15 cellular contexts compared by ENCODE assay signal in the genomic region with DNA sequence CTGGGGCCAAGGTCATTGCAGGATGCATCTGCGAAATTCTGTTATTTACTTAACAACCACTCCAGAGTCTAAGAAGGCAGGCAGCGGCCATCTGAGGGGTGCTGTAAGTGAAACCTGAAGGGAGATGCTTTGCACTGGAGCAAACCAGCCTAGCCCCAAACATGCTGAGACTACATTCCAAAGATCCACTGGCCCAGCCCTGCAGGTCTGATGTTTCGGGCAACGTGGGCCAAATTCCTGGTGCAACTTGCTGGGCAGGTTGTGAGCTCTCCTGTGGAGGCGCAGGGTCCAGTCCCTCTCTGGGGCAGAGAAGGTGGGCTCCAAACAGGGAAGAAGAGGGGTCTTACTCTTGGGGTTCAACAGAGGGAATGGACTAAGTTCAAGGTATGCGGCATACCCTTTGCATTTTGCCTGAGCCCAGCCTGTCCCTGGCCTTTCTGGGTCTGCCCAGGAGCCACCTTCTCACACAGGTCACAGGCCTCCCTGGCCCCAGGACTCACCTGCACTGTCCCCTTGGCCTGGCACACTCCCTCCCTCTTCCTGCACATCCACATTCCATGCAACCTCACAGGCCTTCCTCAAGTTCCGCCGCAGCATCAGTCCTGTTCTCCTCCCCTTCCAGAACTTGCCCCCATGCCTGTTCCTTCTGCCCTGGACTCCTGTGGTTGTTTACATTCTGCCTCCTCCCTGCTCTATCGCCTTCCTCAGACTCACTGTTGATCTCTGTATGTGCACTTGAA. TPM values are rescaled to one million over a fixed set of nuclear protein-coding genes. Genes with fewer than 3 reads are reported as not detected.
"Had no signal": no experiment of that assay in that cellular context is flagged by ENCODE, and none has a peak within 500 bp of the region (broad histone marks: within the 10 kb centered on the region; RNA-seq: fewer than 3 reads in every experiment).

No MANE protein-coding gene starts in this region.

- H3K9me3 ChIP-seq: lower lobe of right lung, mucosa of descending colon, ovary, testis had no signal

- H3K4me3 ChIP-seq: cardiac muscle cell, lower lobe of right lung, mucosa of descending colon, ovary, testis had no signal

- H3K9me3 Mint-ChIP-seq: activated T-cell treated with anti-CD3 and anti-CD28 coated beads, Interleukin-2, amount 50 U/mL, for 72 hours had no signal

- H3K36me3 ChIP-seq: cardiac muscle cell, lower lobe of right lung, ovary had no signal

- DNase-seq: activated CD4-positive, alpha-beta T cell treated with anti-CD3 and anti-CD28 coated beads, Interleukin-2, amount 50 U/mL, for 48 hours; activated gamma-delta T cell treated with Interleukin-2 at 50 U/mL for 16 hours; activated T-cell treated with anti-CD3 and anti-CD28 coated beads, Interleukin-2, amount 50 U/mL, for 72 hours; effector CD4-positive, alpha-beta T cell; kidney glomerular epithelial cell; lower lobe of right lung; nephron progenitor cell; ovary; stimulated activated CD4-positive, alpha-beta T cell treated with anti-CD3 and anti-CD28 coated beads, Interleukin-4, amount 100 ng/mL, for 1 hour; stimulated activated CD8-positive, alpha-beta memory T cell treated with anti-CD3 and anti-CD28 coated beads, Interleukin-4, amount 100 ng/mL, for 48 hours; stimulated activated naive CD8-positive, alpha-beta T cell treated with anti-CD3 and anti-CD28 coated beads, Interleukin-15, Interleukin-2, amounts not matched to agents 100 U/mL and 50 U/mL, for 24 hours; testis had no signal

- H3K27ac Mint-ChIP-seq: activated T-cell treated with anti-CD3 and anti-CD28 coated beads, Interleukin-2, amount 50 U/mL, for 72 hours; nephron progenitor cell had no signal

- ATAC-seq: activated T-cell treated with anti-CD3 and anti-CD28 coated beads, Interleukin-2, amount 50 U/mL, for 72 hours; mucosa of descending colon; stimulated activated naive CD8-positive, alpha-beta T cell treated with anti-CD3 and anti-CD28 coated beads, Interleukin-15, Interleukin-2, amounts not matched to agents 100 U/mL and 50 U/mL, for 24 hours had no signal

- H3K4me3 Mint-ChIP-seq: activated T-cell treated with anti-CD3 and anti-CD28 coated beads, Interleukin-2, amount 50 U/mL, for 72 hours; nephron progenitor cell had no signal

- H3K27ac ChIP-seq: cardiac muscle cell, lower lobe of right lung, ovary, testis had no signal

- H3K27me3 ChIP-seq: ovary, testis had no signal

RNA-seq across cellular contexts. Expression of a gene that starts 5.1 kb away (rescaled TPM):
- total RNA-seq: cardiac muscle cell, endothelial cell of umbilical vein had no signal
